Comparison of ENCODE assay signal across 20 cellular contexts in genomic region chr17:38563362-38564253, GRCh38. TPM values are rescaled to one million over a fixed set of nuclear protein-coding genes. Genes with fewer than 3 reads are reported as not detected.
DNase-seq lines count a peak whose midpoint lies in the region; TF ChIP-seq lines count a peak whose summit lies in the region.
"Had no signal": no experiment of that assay in that cellular context is flagged by ENCODE, and none has a peak within 500 bp of the region (broad histone marks: within the 10 kb centered on the region; RNA-seq: fewer than 3 reads in every experiment).

No MANE protein-coding gene starts in this region.

- H2AFZ ChIP-seq in trophoblast cell (ENCODE audit: insufficient read depth, low read length, poor library complexity) = no peak overlapping the region

- H3K4me1 Mint-ChIP-seq in activated naive CD8-positive, alpha-beta T cell treated with anti-CD3 and anti-CD28 coated beads for 36 hours = peaks cover 19% of the 10 kb centered on the region

- H3K79me2 ChIP-seq in trophoblast cell (ENCODE audit: control insufficient read depth, insufficient read depth, low read length, poor library complexity) = no peaks in the 10 kb centered on the region

- no peak overlapping the region for H3K14ac ChIP-seq in trophoblast cell (ENCODE audit: low read length)

- no peak overlapping the region for H4K91ac ChIP-seq in trophoblast cell (ENCODE audit: low read depth, low read length)

- no peak overlapping the region for H2BK120ac ChIP-seq in trophoblast cell (ENCODE audit: insufficient read depth, low read length, poor library complexity)

- 100% methylated on average over 1 of the region's 50 CpGs for WGBS in trophoblast cell (ENCODE audit: extremely low coverage, insufficient coverage, insufficient read length)

- H3K27me3 Mint-ChIP-seq in activated naive CD8-positive, alpha-beta T cell treated with anti-CD3 and anti-CD28 coated beads for 36 hours = peaks cover 88% of the 10 kb centered on the region

- H3K79me1 ChIP-seq in trophoblast cell (ENCODE audit: low read length) = no peaks in the 10 kb centered on the region

- TF ChIP-seq CTCF in GM10266 (IDR thresholded peaks at IDR 0.05; ENCODE audit: control insufficient read depth, insufficient read depth, low read depth, missing control alignments) = no peak

- no peak overlapping the region for H3K4ac ChIP-seq in trophoblast cell (ENCODE audit: low read depth, low read length)

- no peak overlapping the region for H3K18ac ChIP-seq in trophoblast cell (ENCODE audit: low read length)

- H4K8ac ChIP-seq in trophoblast cell (ENCODE audit: low read depth, low read length) = no peak overlapping the region

- H3K23ac ChIP-seq in trophoblast cell (ENCODE audit: low read length) = no peak overlapping the region

- H3K9me3 ChIP-seq in trophoblast cell (ENCODE audit: insufficient read depth, low read depth, low read length) = peaks cover 17% of the 10 kb centered on the region
- H3K9me3 ChIP-seq: breast epithelium, gastrocnemius medialis, suprapubic skin had no signal

- no peak overlapping the region for H3K4me3 ChIP-seq in trophoblast cell (ENCODE audit: low read depth, low read length)
- H3K4me3 ChIP-seq: breast epithelium, gastrocnemius medialis, GM12878, suprapubic skin had no signal

- H3K36me3 Mint-ChIP-seq in activated naive CD8-positive, alpha-beta T cell treated with anti-CD3 and anti-CD28 coated beads for 36 hours = no peaks in the 10 kb centered on the region

- DNase-seq in NCI-H82 (lab: John Stamatoyannopoulos, UW) (peak; percentile 46), NCI-H82 treated with DMSO at 0.1 percent for 48 hours (lab: John Stamatoyannopoulos, UW; ENCODE audit: unreplicated experiment) (no peak), iPS DF 4.7 (ENCODE audit: extremely low read depth, low spot score) (peak; percentile 76), trophoblast cell (no peak), T1000 (lab: John Stamatoyannopoulos, UW) (no peak), GM10266 (ENCODE audit: extremely low spot score) (no peak)
- DNase-seq in activated naive CD8-positive, alpha-beta T cell treated with anti-CD3 and anti-CD28 coated beads for 36 hours = peak; percentile 15
- DNase-seq in activated T-cell treated with anti-CD3 and anti-CD28 coated beads, Interleukin-2, amount 50 U/mL, for 1 hour = no peak
- DNase-seq: activated CD8-positive, alpha-beta T cell treated with anti-CD3 and anti-CD28 coated beads, Interleukin-2, amount 10 ng/mL, durations not matched to agents 7 days and 5 days; activated gamma-delta T cell; gastrocnemius medialis; Kasumi-1; left colon; NCI-H1694; NCI-H524 had no signal

- H3K27ac Mint-ChIP-seq in activated naive CD8-positive, alpha-beta T cell treated with anti-CD3 and anti-CD28 coated beads for 36 hours = no peak overlapping the region
- H3K27ac Mint-ChIP-seq: activated CD8-positive, alpha-beta T cell treated with anti-CD3 and anti-CD28 coated beads, Interleukin-2, amount 10 ng/mL, durations not matched to agents 7 days and 5 days had no signal

- no peaks in the 10 kb centered on the region for H3K36me3 ChIP-seq in trophoblast cell (ENCODE audit: control insufficient read depth in 1 of 2, insufficient read depth in 2 of 2, low read length in 2 of 2)
- H3K36me3 ChIP-seq: breast epithelium, gastrocnemius medialis, suprapubic skin had no signal

- peaks cover 0 to 7% of the 10 kb centered on the region in 2 experiments for H3K4me1 ChIP-seq in trophoblast cell (ENCODE audit: control insufficient read depth in 1 of 2, insufficient read depth in 2 of 2, low read length in 2 of 2)

- H3K27ac ChIP-seq in trophoblast cell (ENCODE audit: low read depth, low read length) = no peak overlapping the region
- H3K27ac ChIP-seq: 22Rv1, breast epithelium, gastrocnemius medialis, suprapubic skin had no signal

- H3K4me3 Mint-ChIP-seq in activated naive CD8-positive, alpha-beta T cell treated with anti-CD3 and anti-CD28 coated beads for 36 hours = peak overlapping the region; percentile 33
- H3K4me3 Mint-ChIP-seq: activated CD8-positive, alpha-beta T cell treated with anti-CD3 and anti-CD28 coated beads, Interleukin-2, amount 10 ng/mL, durations not matched to agents 7 days and 5 days had no signal

- H3K9ac ChIP-seq in trophoblast cell (ENCODE audit: low read length) = no peak overlapping the region

- H2BK12ac ChIP-seq in trophoblast cell (ENCODE audit: low read length) = no peak overlapping the region

- H3K9me3 Mint-ChIP-seq in activated naive CD8-positive, alpha-beta T cell treated with anti-CD3 and anti-CD28 coated beads for 36 hours = no peaks in the 10 kb centered on the region

- peaks cover 77% of the 10 kb centered on the region for H3K27me3 ChIP-seq in trophoblast cell (ENCODE audit: insufficient read depth, low read length)

- H2BK5ac ChIP-seq in trophoblast cell (ENCODE audit: low read depth, low read length, poor library complexity) = no peak overlapping the region

- no peak overlapping the region for H2AK5ac ChIP-seq in trophoblast cell (ENCODE audit: low read length)

- H3K4me2 ChIP-seq in trophoblast cell (ENCODE audit: low read length) = peak overlapping the region; percentile 14

- no peak overlapping the region for H4K12ac ChIP-seq in trophoblast cell (ENCODE audit: low read depth, low read length)

RNA-seq across cellular contexts. Expression of gene SRCIN1, which starts 42.1 kb away (rescaled TPM):
- under 1 TPM; 0.37 to 0.42 TPM for total RNA-seq in activated naive CD8-positive, alpha-beta T cell treated with anti-CD3 and anti-CD28 coated beads for 36 hours
- 0.29 and 0.31 TPM in 2 replicates for polyA plus RNA-seq in trophoblast cell (2013)
- polyA plus RNA-seq: CD14-positive monocyte had no signal

Comparison
In these comparisons a context has a peak if more than half of its experiments do, and no peak if none do; other contexts are left out.
1. DNase-seq: peak in NCI-H82 (single experiment), activated naive CD8-positive, alpha-beta T cell treated with anti-CD3 and anti-CD28 coated beads for 36 hours (single experiment) and iPS DF 4.7 (single experiment); none in NCI-H82 treated with DMSO at 0.1 percent for 48 hours (single experiment), trophoblast cell (0 of 2), T1000 (single experiment), activated T-cell treated with anti-CD3 and anti-CD28 coated beads, Interleukin-2, amount 50 U/mL, for 1 hour (single experiment) and GM10266 (single experiment).